ENCODE assay signal across 1 cellular context in the genomic region with DNA sequence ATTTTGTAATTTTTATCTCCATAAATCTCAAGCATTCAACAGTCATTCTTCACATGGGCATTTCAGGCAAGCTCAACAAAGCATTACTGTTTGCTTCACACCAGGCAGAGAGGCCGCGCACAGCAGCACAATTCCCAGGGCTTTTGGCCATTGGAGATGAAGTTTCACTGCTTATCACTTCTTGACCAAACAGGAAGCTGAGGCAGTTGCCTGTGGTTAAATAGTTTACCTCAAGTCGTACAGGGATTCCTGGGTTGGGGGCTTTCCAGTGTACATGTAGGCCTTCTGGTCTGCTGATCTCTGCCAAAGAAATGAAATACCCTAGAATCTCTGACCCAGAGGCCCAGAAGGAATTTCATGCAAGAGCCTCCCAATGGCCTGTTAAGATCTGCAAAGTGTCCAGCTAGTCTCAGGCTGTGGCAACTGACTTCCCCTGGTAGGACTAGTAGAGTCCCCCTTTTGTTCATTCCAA.
TF ChIP-seq lines count a peak whose summit lies in the region.

No MANE protein-coding gene starts in this region.

TF ChIP-seq in HCT116, 20 proteins besides CTCF, POLR2A, EP300 and RAD21 (continued from another document):
- TF ChIP-seq, protein P1, sequence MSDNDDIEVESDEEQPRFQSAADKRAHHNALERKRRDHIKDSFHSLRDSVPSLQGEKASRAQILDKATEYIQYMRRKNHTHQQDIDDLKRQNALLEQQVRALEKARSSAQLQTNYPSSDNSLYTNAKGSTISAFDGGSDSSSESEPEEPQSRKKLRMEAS (IDR thresholded peaks at IDR 0.05): no peak
- TF ChIP-seq, protein P2, sequence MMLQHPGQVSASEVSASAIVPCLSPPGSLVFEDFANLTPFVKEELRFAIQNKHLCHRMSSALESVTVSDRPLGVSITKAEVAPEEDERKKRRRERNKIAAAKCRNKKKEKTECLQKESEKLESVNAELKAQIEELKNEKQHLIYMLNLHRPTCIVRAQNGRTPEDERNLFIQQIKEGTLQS (IDR thresholded peaks at IDR 0.05): no peak
- TF ChIP-seq TCF7L2 (IDR thresholded peaks at IDR 0.05; ENCODE audit: borderline replicate concordance, extremely low read depth, insufficient read depth, insufficient read length): no peak
- no peak for TF ChIP-seq ZNF274 (IDR thresholded peaks at IDR 0.05; ENCODE audit: low read depth, low read length)
- no peak for TF ChIP-seq SP1 (IDR thresholded peaks at IDR 0.05; ENCODE audit: low read depth)
- no peak for TF ChIP-seq YY1 (IDR thresholded peaks at IDR 0.05; ENCODE audit: extremely low read depth, insufficient replicate concordance, low read depth, low read length)
- TF ChIP-seq, protein P3, sequence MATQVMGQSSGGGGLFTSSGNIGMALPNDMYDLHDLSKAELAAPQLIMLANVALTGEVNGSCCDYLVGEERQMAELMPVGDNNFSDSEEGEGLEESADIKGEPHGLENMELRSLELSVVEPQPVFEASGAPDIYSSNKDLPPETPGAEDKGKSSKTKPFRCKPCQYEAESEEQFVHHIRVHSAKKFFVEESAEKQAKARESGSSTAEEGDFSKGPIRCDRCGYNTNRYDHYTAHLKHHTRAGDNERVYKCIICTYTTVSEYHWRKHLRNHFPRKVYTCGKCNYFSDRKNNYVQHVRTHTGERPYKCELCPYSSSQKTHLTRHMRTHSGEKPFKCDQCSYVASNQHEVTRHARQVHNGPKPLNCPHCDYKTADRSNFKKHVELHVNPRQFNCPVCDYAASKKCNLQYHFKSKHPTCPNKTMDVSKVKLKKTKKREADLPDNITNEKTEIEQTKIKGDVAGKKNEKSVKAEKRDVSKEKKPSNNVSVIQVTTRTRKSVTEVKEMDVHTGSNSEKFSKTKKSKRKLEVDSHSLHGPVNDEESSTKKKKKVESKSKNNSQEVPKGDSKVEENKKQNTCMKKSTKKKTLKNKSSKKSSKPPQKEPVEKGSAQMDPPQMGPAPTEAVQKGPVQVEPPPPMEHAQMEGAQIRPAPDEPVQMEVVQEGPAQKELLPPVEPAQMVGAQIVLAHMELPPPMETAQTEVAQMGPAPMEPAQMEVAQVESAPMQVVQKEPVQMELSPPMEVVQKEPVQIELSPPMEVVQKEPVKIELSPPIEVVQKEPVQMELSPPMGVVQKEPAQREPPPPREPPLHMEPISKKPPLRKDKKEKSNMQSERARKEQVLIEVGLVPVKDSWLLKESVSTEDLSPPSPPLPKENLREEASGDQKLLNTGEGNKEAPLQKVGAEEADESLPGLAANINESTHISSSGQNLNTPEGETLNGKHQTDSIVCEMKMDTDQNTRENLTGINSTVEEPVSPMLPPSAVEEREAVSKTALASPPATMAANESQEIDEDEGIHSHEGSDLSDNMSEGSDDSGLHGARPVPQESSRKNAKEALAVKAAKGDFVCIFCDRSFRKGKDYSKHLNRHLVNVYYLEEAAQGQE (IDR thresholded peaks at IDR 0.05; ENCODE audit: low read depth): no peak
- TF ChIP-seq EZH2phosphoT487 (IDR thresholded peaks at IDR 0.05; ENCODE audit: borderline replicate concordance): no peak
- TF ChIP-seq SRF (IDR thresholded peaks at IDR 0.05; ENCODE audit: low read depth): no peak
- no peak for TF ChIP-seq ELF1 (IDR thresholded peaks at IDR 0.05; ENCODE audit: borderline replicate concordance, low read depth)
- no peak for TF ChIP-seq FOSL1 (IDR thresholded peaks at IDR 0.05; ENCODE audit: low read depth)
